Comparison of ENCODE assay signal across 32 cellular contexts in the genomic region with DNA sequence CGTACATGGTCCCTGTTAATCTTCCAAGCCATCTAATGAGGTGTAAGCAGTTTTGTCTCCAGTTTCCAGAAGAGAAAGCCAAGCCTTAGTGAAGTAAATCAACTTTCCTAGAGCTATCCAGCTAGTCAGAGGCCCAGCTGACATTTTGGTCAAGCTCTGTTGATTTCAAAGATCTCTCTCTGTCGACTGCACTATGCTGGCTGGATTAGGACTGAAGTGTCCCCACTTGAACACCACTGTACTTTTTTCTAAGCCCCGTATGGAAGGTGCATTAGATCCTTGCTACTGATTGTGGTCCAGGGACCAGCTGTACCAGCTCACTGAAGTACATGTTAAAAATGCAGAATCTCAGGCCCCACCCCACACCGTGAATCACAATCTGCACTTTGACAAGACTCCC.
"Had no signal": no experiment of that assay in that cellular context is flagged by ENCODE, and none has a peak within 500 bp of the region (broad histone marks: within the 10 kb centered on the region; RNA-seq: fewer than 3 reads in every experiment).

No MANE protein-coding gene starts in this region.

- H3K4me2 ChIP-seq: SK-N-SH had no signal

- DNase-seq: activated B cell treated with CpG ODN at 0.5 μM for 24 hours; activated CD4-positive, alpha-beta memory T cell treated with anti-CD3 and anti-CD28 coated beads, Interleukin-2, amount 10 ng/mL, durations not matched to agents 7 days and 5 days; activated CD4-positive, alpha-beta T cell treated with anti-CD3 and anti-CD28 coated beads for 48 hours; activated CD4-positive, CD25-positive, alpha-beta regulatory T cell treated with anti-CD3 and anti-CD28 coated beads, Interleukin-2, amount 50 U/mL, for 72 hours; activated CD8-positive, alpha-beta memory T cell treated with anti-CD3 and anti-CD28 coated beads for 24 hours; activated CD8-positive, alpha-beta memory T cell treated with anti-CD3 and anti-CD28 coated beads, Interleukin-2, amount 10 ng/mL, durations not matched to agents 7 days and 5 days; activated CD8-positive, alpha-beta memory T cell treated with anti-CD3 and anti-CD28 coated beads, Interleukin-2, amount 50 U/mL, for 48 hours; activated effector memory CD4-positive, alpha-beta T cell treated with Interleukin-2 at 50 U/mL for 16 hours; activated naive CD4-positive, alpha-beta T cell treated with anti-CD3 and anti-CD28 coated beads, Interleukin-2, amount 10 ng/mL, durations not matched to agents 7 days and 5 days; activated naive CD8-positive, alpha-beta T cell treated with anti-CD3 and anti-CD28 coated beads, Interleukin-2, amount 50 U/mL, for 24 hours; activated T-cell treated with anti-CD3 and anti-CD28 coated beads, Interleukin-2, amount 50 U/mL, for 48 hours; anterior cingulate cortex; brain microvascular endothelial cell; central memory CD4-positive, alpha-beta T cell; NCI-H1092 treated with DMSO at 0.1 percent for 48 hours; NCI-H146; NCI-H2081; NCI-H345; NCI-H526; NCI-H748 treated with DMSO at 0.1 percent for 48 hours; NK-92 treated with Interleukin-12 subunit alpha and Interleukin-12 subunit beta, amount 100 ng/mL, for 24 hours; PC-3; Peyer's patch; RPMI8226; SHP77 treated with DMSO at 0.1 percent for 48 hours; SK-N-SH had no signal

- H3K36me3 Mint-ChIP-seq: activated CD8-positive, alpha-beta memory T cell treated with anti-CD3 and anti-CD28 coated beads, Interleukin-2, amount 10 ng/mL, durations not matched to agents 7 days and 5 days; activated naive CD4-positive, alpha-beta T cell treated with anti-CD3 and anti-CD28 coated beads, Interleukin-2, amount 10 ng/mL, durations not matched to agents 7 days and 5 days; activated naive CD8-positive, alpha-beta T cell had no signal

- H3K27me3 ChIP-seq: Peyer's patch, SJSA1 had no signal

- H3K4me1 ChIP-seq: Peyer's patch, SJSA1 had no signal

- H3K4me1 Mint-ChIP-seq: activated B cell treated with CpG ODN at 0.5 μM for 24 hours; activated CD4-positive, alpha-beta memory T cell treated with anti-CD3 and anti-CD28 coated beads, Interleukin-2, amount 10 ng/mL, durations not matched to agents 7 days and 5 days; activated CD8-positive, alpha-beta memory T cell treated with anti-CD3 and anti-CD28 coated beads, Interleukin-2, amount 10 ng/mL, durations not matched to agents 7 days and 5 days; activated naive CD4-positive, alpha-beta T cell treated with anti-CD3 and anti-CD28 coated beads, Interleukin-2, amount 10 ng/mL, durations not matched to agents 7 days and 5 days; activated naive CD8-positive, alpha-beta T cell treated with anti-CD3 and anti-CD28 coated beads, Interleukin-2, amount 50 U/mL, for 24 hours had no signal

- H3K27ac Mint-ChIP-seq: activated B cell treated with CpG ODN at 0.5 μM for 24 hours; activated CD4-positive, alpha-beta memory T cell treated with anti-CD3 and anti-CD28 coated beads, Interleukin-2, amount 10 ng/mL, durations not matched to agents 7 days and 5 days; activated CD8-positive, alpha-beta memory T cell treated with anti-CD3 and anti-CD28 coated beads, Interleukin-2, amount 10 ng/mL, durations not matched to agents 7 days and 5 days; activated naive CD4-positive, alpha-beta T cell treated with anti-CD3 and anti-CD28 coated beads, Interleukin-2, amount 10 ng/mL, durations not matched to agents 7 days and 5 days; activated naive CD8-positive, alpha-beta T cell; activated naive CD8-positive, alpha-beta T cell treated with anti-CD3 and anti-CD28 coated beads, Interleukin-2, amount 50 U/mL, for 24 hours; T-helper 1 cell treated with Interleukin-12 subunit alpha and Interleukin-12 subunit beta and Interleukin-4 antibody, amounts not matched to agents 30 μg/mL and 1 μg/mL, for 36 hours; T-helper 2 cell treated with Interferon-gamma antibody and Interleukin-4, amounts not matched to agents 5 μg/mL and 100 μg/mL, for 36 hours had no signal

- FAIRE-seq: colon, TTC549 had no signal

- H3K9me3 Mint-ChIP-seq: activated B cell treated with CpG ODN at 0.5 μM for 24 hours; activated CD4-positive, alpha-beta memory T cell treated with anti-CD3 and anti-CD28 coated beads, Interleukin-2, amount 10 ng/mL, durations not matched to agents 7 days and 5 days; activated naive CD4-positive, alpha-beta T cell treated with anti-CD3 and anti-CD28 coated beads, Interleukin-2, amount 10 ng/mL, durations not matched to agents 7 days and 5 days; activated naive CD8-positive, alpha-beta T cell treated with anti-CD3 and anti-CD28 coated beads, Interleukin-2, amount 50 U/mL, for 24 hours; T-helper 1 cell treated with Interleukin-12 subunit alpha and Interleukin-12 subunit beta and Interleukin-4 antibody, amounts not matched to agents 30 μg/mL and 1 μg/mL, for 36 hours; T-helper 2 cell treated with Interferon-gamma antibody and Interleukin-4, amounts not matched to agents 5 μg/mL and 100 μg/mL, for 36 hours had no signal

- H3K9ac ChIP-seq: SK-N-SH had no signal

- H3K27me3 Mint-ChIP-seq: activated B cell treated with CpG ODN at 0.5 μM for 24 hours had no signal

- H3K4me3 Mint-ChIP-seq: activated B cell treated with CpG ODN at 0.5 μM for 24 hours; activated CD4-positive, alpha-beta memory T cell treated with anti-CD3 and anti-CD28 coated beads, Interleukin-2, amount 10 ng/mL, durations not matched to agents 7 days and 5 days; activated CD8-positive, alpha-beta memory T cell treated with anti-CD3 and anti-CD28 coated beads, Interleukin-2, amount 10 ng/mL, durations not matched to agents 7 days and 5 days; activated naive CD4-positive, alpha-beta T cell treated with anti-CD3 and anti-CD28 coated beads, Interleukin-2, amount 10 ng/mL, durations not matched to agents 7 days and 5 days; activated naive CD8-positive, alpha-beta T cell; activated naive CD8-positive, alpha-beta T cell treated with anti-CD3 and anti-CD28 coated beads, Interleukin-2, amount 50 U/mL, for 24 hours; T-helper 1 cell treated with Interleukin-12 subunit alpha and Interleukin-12 subunit beta and Interleukin-4 antibody, amounts not matched to agents 30 μg/mL and 1 μg/mL, for 36 hours; T-helper 2 cell treated with Interferon-gamma antibody and Interleukin-4, amounts not matched to agents 5 μg/mL and 100 μg/mL, for 36 hours had no signal

- ATAC-seq: activated CD8-positive, alpha-beta memory T cell treated with anti-CD3 and anti-CD28 coated beads, Interleukin-2, amount 10 ng/mL, durations not matched to agents 7 days and 5 days; activated naive CD8-positive, alpha-beta T cell treated with anti-CD3 and anti-CD28 coated beads, Interleukin-2, amount 50 U/mL, for 24 hours; PC-3 had no signal

- H3K36me3 ChIP-seq: brain microvascular endothelial cell, Peyer's patch, SJSA1 had no signal

- H3K9me2 ChIP-seq: SK-N-SH had no signal

- H3K27ac ChIP-seq: brain microvascular endothelial cell, Peyer's patch, SJSA1 had no signal

- H3K4me3 ChIP-seq: Peyer's patch, SJSA1 had no signal

- H3K9me3 ChIP-seq: Peyer's patch, SJSA1, SK-N-SH had no signal
